ENCODE assay signal across 1 cellular context in genomic region chr10:13586676-13587355, GRCh38.
TF ChIP-seq lines count a peak whose summit lies in the region.

TSS of gene PRPF18 (plus strand) at chr10:13586965. CDS start at chr10:13587087, 122 bp downstream.

TF ChIP-seq in GM12878, 131 proteins besides CTCF, POLR2A, EP300 and RAD21 (continued from another document and continues in another):
- TF ChIP-seq, protein P1, sequence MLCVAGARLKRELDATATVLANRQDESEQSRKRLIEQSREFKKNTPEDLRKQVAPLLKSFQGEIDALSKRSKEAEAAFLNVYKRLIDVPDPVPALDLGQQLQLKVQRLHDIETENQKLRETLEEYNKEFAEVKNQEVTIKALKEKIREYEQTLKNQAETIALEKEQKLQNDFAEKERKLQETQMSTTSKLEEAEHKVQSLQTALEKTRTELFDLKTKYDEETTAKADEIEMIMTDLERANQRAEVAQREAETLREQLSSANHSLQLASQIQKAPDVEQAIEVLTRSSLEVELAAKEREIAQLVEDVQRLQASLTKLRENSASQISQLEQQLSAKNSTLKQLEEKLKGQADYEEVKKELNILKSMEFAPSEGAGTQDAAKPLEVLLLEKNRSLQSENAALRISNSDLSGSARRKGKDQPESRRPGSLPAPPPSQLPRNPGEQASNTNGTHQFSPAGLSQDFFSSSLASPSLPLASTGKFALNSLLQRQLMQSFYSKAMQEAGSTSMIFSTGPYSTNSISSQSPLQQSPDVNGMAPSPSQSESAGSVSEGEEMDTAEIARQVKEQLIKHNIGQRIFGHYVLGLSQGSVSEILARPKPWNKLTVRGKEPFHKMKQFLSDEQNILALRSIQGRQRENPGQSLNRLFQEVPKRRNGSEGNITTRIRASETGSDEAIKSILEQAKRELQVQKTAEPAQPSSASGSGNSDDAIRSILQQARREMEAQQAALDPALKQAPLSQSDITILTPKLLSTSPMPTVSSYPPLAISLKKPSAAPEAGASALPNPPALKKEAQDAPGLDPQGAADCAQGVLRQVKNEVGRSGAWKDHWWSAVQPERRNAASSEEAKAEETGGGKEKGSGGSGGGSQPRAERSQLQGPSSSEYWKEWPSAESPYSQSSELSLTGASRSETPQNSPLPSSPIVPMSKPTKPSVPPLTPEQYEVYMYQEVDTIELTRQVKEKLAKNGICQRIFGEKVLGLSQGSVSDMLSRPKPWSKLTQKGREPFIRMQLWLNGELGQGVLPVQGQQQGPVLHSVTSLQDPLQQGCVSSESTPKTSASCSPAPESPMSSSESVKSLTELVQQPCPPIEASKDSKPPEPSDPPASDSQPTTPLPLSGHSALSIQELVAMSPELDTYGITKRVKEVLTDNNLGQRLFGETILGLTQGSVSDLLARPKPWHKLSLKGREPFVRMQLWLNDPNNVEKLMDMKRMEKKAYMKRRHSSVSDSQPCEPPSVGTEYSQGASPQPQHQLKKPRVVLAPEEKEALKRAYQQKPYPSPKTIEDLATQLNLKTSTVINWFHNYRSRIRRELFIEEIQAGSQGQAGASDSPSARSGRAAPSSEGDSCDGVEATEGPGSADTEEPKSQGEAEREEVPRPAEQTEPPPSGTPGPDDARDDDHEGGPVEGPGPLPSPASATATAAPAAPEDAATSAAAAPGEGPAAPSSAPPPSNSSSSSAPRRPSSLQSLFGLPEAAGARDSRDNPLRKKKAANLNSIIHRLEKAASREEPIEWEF (IDR thresholded peaks at IDR 0.05; ENCODE audit: insufficient replicate concordance, low read depth, low read length), result no peak
- TF ChIP-seq ZBTB40 (IDR thresholded peaks at IDR 0.05; ENCODE audit: borderline replicate concordance) (peak; percentile 97), ZNF592 (IDR thresholded peaks at IDR 0.05) (peak; percentile 74), RELB (IDR thresholded peaks at IDR 0.05; ENCODE audit: low read depth) (peak; percentile 79), CHD1 (IDR thresholded peaks at IDR 0.05; ENCODE audit: low read depth, low read length) (0 out of 2 replicates have a peak, but pooled peaks have one; percentile 21), EZH2 (IDR thresholded peaks at IDR 0.05; ENCODE audit: borderline replicate concordance, control insufficient read depth, low read depth, low read length) (no peak), CREB1 (IDR thresholded peaks at IDR 0.05; ENCODE audit: low read depth) (peak; percentile 61; the same call in 1 of the 2 replicates), POLR2AphosphoS2 (IDR thresholded peaks at IDR 0.05; ENCODE audit: low read depth, low read length) (peak; percentile 32; the same call in 1 of the 2 replicates), RCOR1 (conservative IDR thresholded peaks at IDR 0.05; ENCODE audit: low read depth, low read length) (peak; percentile 73; the same call in 1 of the 2 replicates), TCF12 (IDR thresholded peaks at IDR 0.05; ENCODE audit: low read depth, low read length) (peak; percentile 72), BHLHE40 (IDR thresholded peaks at IDR 0.05; ENCODE audit: borderline replicate concordance in 1 of 2, low read depth in 2 of 2, low read length in 1 of 2) (peak; percentile 46 to 56; a peak in 3 of 4 replicates), RBBP5 (conservative IDR thresholded peaks at IDR 0.05) (no peak), MXI1 (IDR thresholded peaks at IDR 0.05; ENCODE audit: low read depth, low read length) (peak; percentile 44; the same call in 1 of the 2 replicates), JUNB (IDR thresholded peaks at IDR 0.05) (peak; percentile 22; the same call in 1 of the 2 replicates), SIX5 (IDR thresholded peaks at IDR 0.05; ENCODE audit: low read depth, low read length, severe bottlenecking) (peak; percentile 55), SMARCA5 (IDR thresholded peaks at IDR 0.05) (peak; percentile 88), ETV6 (conservative IDR thresholded peaks at IDR 0.05 in 1 of 2, IDR thresholded peaks at IDR 0.05 in 1 of 2; ENCODE audit: borderline replicate concordance in 1 of 2, low read depth in 1 of 2) (peak in 1 of 2 experiments; percentile 26; a peak in 1 of 4 replicates), CBX5 (IDR thresholded peaks at IDR 0.05; ENCODE audit: low read depth) (peak; percentile 84; the same call in 1 of the 2 replicates), SREBF2 (IDR thresholded peaks at IDR 0.05; ENCODE audit: low read length) (0 out of 2 replicates have a peak, but pooled peaks have one; percentile 40), SP1 (IDR thresholded peaks at IDR 0.05; ENCODE audit: low read depth, low read length) (peak; percentile 77), MYB (IDR thresholded peaks at IDR 0.05; ENCODE audit: borderline replicate concordance, low read depth, low read length) (0 out of 2 replicates have a peak, but pooled peaks have one; percentile 24), CHD4 (IDR thresholded peaks at IDR 0.05) (no peak), CBFB (IDR thresholded peaks at IDR 0.05; ENCODE audit: low read depth) (peak; percentile 85; the same call in 1 of the 2 replicates), MEF2A (IDR thresholded peaks at IDR 0.05; ENCODE audit: insufficient read depth, low read depth, low read length) (0 out of 2 replicates have a peak, but pooled peaks have one; percentile 57), PML (IDR thresholded peaks at IDR 0.05; ENCODE audit: low read length) (0 out of 2 replicates have a peak, but pooled peaks have one; percentile 53), ZNF622 (IDR thresholded peaks at IDR 0.05) (no peak), ZNF207 (IDR thresholded peaks at IDR 0.05; ENCODE audit: borderline replicate concordance) (peak; percentile 93), PAX5 (IDR thresholded peaks at IDR 0.05; ENCODE audit: borderline replicate concordance, low read depth, low read length) (no peak), ZNF24 (IDR thresholded peaks at IDR 0.05) (peak; percentile 77)
- TF ChIP-seq, protein P2, sequence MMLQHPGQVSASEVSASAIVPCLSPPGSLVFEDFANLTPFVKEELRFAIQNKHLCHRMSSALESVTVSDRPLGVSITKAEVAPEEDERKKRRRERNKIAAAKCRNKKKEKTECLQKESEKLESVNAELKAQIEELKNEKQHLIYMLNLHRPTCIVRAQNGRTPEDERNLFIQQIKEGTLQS (IDR thresholded peaks at IDR 0.05; ENCODE audit: borderline replicate concordance, extremely low read depth, low read depth, low read length), result 0 out of 2 replicates have a peak, but pooled peaks have one; percentile 17
- TF ChIP-seq, protein P3, sequence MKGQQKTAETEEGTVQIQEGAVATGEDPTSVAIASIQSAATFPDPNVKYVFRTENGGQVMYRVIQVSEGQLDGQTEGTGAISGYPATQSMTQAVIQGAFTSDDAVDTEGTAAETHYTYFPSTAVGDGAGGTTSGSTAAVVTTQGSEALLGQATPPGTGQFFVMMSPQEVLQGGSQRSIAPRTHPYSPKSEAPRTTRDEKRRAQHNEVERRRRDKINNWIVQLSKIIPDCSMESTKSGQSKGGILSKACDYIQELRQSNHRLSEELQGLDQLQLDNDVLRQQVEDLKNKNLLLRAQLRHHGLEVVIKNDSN (IDR thresholded peaks at IDR 0.05; ENCODE audit: borderline replicate concordance, extremely low read length, insufficient read depth, low read depth, low read length), result no peak
- TF ChIP-seq, protein P4, sequence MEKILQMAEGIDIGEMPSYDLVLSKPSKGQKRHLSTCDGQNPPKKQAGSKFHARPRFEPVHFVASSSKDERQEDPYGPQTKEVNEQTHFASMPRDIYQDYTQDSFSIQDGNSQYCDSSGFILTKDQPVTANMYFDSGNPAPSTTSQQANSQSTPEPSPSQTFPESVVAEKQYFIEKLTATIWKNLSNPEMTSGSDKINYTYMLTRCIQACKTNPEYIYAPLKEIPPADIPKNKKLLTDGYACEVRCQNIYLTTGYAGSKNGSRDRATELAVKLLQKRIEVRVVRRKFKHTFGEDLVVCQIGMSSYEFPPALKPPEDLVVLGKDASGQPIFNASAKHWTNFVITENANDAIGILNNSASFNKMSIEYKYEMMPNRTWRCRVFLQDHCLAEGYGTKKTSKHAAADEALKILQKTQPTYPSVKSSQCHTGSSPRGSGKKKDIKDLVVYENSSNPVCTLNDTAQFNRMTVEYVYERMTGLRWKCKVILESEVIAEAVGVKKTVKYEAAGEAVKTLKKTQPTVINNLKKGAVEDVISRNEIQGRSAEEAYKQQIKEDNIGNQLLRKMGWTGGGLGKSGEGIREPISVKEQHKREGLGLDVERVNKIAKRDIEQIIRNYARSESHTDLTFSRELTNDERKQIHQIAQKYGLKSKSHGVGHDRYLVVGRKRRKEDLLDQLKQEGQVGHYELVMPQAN (conservative IDR thresholded peaks at IDR 0.05), result peak; percentile 92
- TF ChIP-seq, protein P5, sequence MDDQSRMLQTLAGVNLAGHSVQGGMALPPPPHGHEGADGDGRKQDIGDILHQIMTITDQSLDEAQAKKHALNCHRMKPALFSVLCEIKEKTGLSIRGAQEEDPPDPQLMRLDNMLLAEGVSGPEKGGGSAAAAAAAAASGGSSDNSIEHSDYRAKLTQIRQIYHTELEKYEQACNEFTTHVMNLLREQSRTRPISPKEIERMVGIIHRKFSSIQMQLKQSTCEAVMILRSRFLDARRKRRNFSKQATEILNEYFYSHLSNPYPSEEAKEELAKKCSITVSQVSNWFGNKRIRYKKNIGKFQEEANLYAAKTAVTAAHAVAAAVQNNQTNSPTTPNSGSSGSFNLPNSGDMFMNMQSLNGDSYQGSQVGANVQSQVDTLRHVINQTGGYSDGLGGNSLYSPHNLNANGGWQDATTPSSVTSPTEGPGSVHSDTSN (IDR thresholded peaks at IDR 0.05; ENCODE audit: insufficient replicate concordance, low read depth, low read length), result peak; percentile 54
- TF ChIP-seq, protein P6, sequence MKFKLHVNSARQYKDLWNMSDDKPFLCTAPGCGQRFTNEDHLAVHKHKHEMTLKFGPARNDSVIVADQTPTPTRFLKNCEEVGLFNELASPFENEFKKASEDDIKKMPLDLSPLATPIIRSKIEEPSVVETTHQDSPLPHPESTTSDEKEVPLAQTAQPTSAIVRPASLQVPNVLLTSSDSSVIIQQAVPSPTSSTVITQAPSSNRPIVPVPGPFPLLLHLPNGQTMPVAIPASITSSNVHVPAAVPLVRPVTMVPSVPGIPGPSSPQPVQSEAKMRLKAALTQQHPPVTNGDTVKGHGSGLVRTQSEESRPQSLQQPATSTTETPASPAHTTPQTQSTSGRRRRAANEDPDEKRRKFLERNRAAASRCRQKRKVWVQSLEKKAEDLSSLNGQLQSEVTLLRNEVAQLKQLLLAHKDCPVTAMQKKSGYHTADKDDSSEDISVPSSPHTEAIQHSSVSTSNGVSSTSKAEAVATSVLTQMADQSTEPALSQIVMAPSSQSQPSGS (IDR thresholded peaks at IDR 0.05; ENCODE audit: low read length), result no peak
